1 cellular context compared by ENCODE assay signal in the genomic region with DNA sequence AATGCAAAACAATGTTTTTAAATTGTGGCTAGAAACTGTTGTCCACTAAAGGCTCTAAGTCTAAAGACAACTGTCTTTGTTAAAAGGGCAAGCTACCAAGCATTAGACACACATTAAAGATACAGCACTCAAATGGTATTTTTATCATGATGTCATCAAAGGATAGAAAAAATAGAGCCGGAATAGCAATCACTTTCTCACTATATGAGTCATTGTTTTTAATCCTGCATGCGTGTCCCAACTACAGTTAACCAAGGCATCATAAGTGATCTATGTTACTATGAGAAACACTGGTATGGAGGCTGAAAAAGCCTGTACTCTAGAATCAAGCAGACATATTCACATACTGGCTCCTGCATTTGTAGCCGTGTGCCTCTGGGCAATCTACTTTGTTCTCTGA.
TF ChIP-seq lines count a peak whose summit lies in the region.

No MANE protein-coding gene starts in this region.

TF ChIP-seq in HEK293, 187 proteins besides CTCF, POLR2A, EP300 and RAD21 (continued from another document and continues in another):
- TF ChIP-seq, protein P1, sequence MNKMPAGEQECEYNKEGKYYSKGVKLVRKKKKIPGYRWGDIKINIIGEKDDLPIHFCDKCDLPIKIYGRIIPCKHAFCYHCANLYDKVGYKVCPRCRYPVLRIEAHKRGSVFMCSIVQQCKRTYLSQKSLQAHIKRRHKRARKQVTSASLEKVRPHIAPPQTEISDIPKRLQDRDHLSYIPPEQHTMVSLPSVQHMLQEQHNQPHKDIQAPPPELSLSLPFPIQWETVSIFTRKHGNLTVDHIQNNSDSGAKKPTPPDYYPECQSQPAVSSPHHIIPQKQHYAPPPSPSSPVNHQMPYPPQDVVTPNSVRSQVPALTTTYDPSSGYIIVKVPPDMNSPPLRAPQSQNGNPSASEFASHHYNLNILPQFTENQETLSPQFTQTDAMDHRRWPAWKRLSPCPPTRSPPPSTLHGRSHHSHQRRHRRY (tag by site-specific recombination; IDR thresholded peaks at IDR 0.05): no peak
- TF ChIP-seq, protein P2, sequence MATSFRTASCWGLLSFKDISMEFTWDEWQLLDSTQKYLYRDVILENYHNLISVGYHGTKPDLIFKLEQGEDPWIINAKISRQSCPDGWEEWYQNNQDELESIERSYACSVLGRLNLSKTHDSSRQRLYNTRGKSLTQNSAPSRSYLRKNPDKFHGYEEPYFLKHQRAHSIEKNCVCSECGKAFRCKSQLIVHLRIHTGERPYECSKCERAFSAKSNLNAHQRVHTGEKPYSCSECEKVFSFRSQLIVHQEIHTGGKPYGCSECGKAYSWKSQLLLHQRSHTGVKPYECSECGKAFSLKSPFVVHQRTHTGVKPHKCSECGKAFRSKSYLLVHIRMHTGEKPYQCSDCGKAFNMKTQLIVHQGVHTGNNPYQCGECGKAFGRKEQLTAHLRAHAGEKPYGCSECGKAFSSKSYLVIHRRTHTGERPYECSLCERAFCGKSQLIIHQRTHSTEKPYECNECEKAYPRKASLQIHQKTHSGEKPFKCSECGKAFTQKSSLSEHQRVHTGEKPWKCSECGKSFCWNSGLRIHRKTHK (tag by site-specific recombination; IDR thresholded peaks at IDR 0.05): no peak
- TF ChIP-seq, protein P3, sequence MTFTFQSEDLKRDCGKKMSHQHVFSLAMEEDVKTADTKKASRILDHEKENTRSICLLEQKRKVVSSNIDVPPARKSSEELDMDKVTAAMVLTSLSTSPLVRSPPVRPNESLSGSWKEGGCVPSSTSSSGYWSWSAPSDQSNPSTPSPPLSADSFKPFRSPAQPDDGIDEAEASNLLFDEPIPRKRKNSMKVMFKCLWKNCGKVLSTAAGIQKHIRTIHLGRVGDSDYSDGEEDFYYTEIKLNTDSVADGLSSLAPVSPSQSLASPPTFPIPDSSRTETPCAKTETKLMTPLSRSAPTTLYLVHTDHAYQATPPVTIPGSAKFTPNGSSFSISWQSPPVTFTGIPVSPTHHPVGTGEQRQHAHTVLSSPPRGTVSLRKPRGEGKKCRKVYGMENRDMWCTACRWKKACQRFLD (tag by site-specific recombination; IDR thresholded peaks at IDR 0.05): no peak
- TF ChIP-seq ZBTB21 (tag by site-specific recombination; IDR thresholded peaks at IDR 0.05) (peak; percentile 83), ZNF830 (tag by site-specific recombination; IDR thresholded peaks at IDR 0.05; ENCODE audit: low read depth) (no peak), ZNF132 (tag by site-specific recombination; IDR thresholded peaks at IDR 0.05; ENCODE audit: borderline replicate concordance) (no peak), ZEB2 (tag by site-specific recombination; IDR thresholded peaks at IDR 0.05) (peak; percentile 58; the same call in 1 of the 2 replicates), ZNF211 (tag by site-specific recombination; IDR thresholded peaks at IDR 0.05; ENCODE audit: low read depth) (no peak), ZNF624 (tag by site-specific recombination; IDR thresholded peaks at IDR 0.05) (no peak), RBAK (tag by site-specific recombination; IDR thresholded peaks at IDR 0.05) (no peak), ZNF23 (tag by site-specific recombination; IDR thresholded peaks at IDR 0.05; ENCODE audit: borderline replicate concordance) (no peak), ZNF792 (tag by site-specific recombination; IDR thresholded peaks at IDR 0.05) (no peak), ZFP3 (tag by site-specific recombination; IDR thresholded peaks at IDR 0.05; ENCODE audit: low read depth) (no peak), ZNF423 (tag by site-specific recombination; IDR thresholded peaks at IDR 0.05) (no peak), ZNF664 (tag by site-specific recombination; IDR thresholded peaks at IDR 0.05) (no peak), ZNF341 (tag by site-specific recombination; IDR thresholded peaks at IDR 0.05; ENCODE audit: low read depth) (no peak), ZNF433 (tag by site-specific recombination; IDR thresholded peaks at IDR 0.05; ENCODE audit: low read depth) (no peak), ZNF266 (tag by site-specific recombination; IDR thresholded peaks at IDR 0.05; ENCODE audit: low read depth) (no peak), ZNF354C (tag by site-specific recombination; IDR thresholded peaks at IDR 0.05; ENCODE audit: borderline replicate concordance, low read depth) (no peak), ZNF121 (tag by site-specific recombination; IDR thresholded peaks at IDR 0.05) (no peak), BCL11B (tag by site-specific recombination; IDR thresholded peaks at IDR 0.05; ENCODE audit: low read depth) (no peak), ZNF426 (tag by site-specific recombination; IDR thresholded peaks at IDR 0.05) (no peak), ZNF610 (tag by site-specific recombination; IDR thresholded peaks at IDR 0.05; ENCODE audit: borderline replicate concordance) (no peak), SP7 (tag by site-specific recombination; IDR thresholded peaks at IDR 0.05) (peak; percentile 69; the same call in 1 of the 2 replicates), ZNF548 (tag by site-specific recombination; IDR thresholded peaks at IDR 0.05) (no peak), ZNF768 (tag by site-specific recombination; IDR thresholded peaks at IDR 0.05) (no peak), ZNF24 (tag by site-specific recombination; IDR thresholded peaks at IDR 0.05) (0 out of 2 replicates have a peak, but pooled peaks have one; percentile 21), GFI1B (tag by site-specific recombination; IDR thresholded peaks at IDR 0.05) (no peak), ZNF660 (tag by site-specific recombination; IDR thresholded peaks at IDR 0.05) (peak; percentile 56; the same call in 1 of the 2 replicates), ZNF561 (tag by site-specific recombination; IDR thresholded peaks at IDR 0.05; ENCODE audit: borderline replicate concordance) (no peak)
- TF ChIP-seq, protein P4, sequence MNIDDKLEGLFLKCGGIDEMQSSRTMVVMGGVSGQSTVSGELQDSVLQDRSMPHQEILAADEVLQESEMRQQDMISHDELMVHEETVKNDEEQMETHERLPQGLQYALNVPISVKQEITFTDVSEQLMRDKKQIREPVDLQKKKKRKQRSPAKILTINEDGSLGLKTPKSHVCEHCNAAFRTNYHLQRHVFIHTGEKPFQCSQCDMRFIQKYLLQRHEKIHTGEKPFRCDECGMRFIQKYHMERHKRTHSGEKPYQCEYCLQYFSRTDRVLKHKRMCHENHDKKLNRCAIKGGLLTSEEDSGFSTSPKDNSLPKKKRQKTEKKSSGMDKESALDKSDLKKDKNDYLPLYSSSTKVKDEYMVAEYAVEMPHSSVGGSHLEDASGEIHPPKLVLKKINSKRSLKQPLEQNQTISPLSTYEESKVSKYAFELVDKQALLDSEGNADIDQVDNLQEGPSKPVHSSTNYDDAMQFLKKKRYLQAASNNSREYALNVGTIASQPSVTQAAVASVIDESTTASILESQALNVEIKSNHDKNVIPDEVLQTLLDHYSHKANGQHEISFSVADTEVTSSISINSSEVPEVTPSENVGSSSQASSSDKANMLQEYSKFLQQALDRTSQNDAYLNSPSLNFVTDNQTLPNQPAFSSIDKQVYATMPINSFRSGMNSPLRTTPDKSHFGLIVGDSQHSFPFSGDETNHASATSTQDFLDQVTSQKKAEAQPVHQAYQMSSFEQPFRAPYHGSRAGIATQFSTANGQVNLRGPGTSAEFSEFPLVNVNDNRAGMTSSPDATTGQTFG (tag by site-specific recombination; IDR thresholded peaks at IDR 0.05; ENCODE audit: borderline replicate concordance): no peak
- TF ChIP-seq, protein P5, sequence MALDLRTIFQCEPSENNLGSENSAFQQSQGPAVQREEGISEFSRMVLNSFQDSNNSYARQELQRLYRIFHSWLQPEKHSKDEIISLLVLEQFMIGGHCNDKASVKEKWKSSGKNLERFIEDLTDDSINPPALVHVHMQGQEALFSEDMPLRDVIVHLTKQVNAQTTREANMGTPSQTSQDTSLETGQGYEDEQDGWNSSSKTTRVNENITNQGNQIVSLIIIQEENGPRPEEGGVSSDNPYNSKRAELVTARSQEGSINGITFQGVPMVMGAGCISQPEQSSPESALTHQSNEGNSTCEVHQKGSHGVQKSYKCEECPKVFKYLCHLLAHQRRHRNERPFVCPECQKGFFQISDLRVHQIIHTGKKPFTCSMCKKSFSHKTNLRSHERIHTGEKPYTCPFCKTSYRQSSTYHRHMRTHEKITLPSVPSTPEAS (tag by site-specific recombination; IDR thresholded peaks at IDR 0.05): no peak
- TF ChIP-seq, protein P6, sequence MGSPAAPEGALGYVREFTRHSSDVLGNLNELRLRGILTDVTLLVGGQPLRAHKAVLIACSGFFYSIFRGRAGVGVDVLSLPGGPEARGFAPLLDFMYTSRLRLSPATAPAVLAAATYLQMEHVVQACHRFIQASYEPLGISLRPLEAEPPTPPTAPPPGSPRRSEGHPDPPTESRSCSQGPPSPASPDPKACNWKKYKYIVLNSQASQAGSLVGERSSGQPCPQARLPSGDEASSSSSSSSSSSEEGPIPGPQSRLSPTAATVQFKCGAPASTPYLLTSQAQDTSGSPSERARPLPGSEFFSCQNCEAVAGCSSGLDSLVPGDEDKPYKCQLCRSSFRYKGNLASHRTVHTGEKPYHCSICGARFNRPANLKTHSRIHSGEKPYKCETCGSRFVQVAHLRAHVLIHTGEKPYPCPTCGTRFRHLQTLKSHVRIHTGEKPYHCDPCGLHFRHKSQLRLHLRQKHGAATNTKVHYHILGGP (tag by site-specific recombination; IDR thresholded peaks at IDR 0.05): no peak
- TF ChIP-seq, protein P7, sequence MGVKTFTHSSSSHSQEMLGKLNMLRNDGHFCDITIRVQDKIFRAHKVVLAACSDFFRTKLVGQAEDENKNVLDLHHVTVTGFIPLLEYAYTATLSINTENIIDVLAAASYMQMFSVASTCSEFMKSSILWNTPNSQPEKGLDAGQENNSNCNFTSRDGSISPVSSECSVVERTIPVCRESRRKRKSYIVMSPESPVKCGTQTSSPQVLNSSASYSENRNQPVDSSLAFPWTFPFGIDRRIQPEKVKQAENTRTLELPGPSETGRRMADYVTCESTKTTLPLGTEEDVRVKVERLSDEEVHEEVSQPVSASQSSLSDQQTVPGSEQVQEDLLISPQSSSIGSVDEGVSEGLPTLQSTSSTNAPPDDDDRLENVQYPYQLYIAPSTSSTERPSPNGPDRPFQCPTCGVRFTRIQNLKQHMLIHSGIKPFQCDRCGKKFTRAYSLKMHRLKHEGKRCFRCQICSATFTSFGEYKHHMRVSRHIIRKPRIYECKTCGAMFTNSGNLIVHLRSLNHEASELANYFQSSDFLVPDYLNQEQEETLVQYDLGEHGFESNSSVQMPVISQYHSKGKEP (tag by site-specific recombination; IDR thresholded peaks at IDR 0.05): peak; percentile 49; the same call in 1 of the 2 replicates
- TF ChIP-seq, protein P8, sequence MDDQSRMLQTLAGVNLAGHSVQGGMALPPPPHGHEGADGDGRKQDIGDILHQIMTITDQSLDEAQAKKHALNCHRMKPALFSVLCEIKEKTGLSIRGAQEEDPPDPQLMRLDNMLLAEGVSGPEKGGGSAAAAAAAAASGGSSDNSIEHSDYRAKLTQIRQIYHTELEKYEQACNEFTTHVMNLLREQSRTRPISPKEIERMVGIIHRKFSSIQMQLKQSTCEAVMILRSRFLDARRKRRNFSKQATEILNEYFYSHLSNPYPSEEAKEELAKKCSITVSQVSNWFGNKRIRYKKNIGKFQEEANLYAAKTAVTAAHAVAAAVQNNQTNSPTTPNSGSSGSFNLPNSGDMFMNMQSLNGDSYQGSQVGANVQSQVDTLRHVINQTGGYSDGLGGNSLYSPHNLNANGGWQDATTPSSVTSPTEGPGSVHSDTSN (CRISPR knock-in tag; IDR thresholded peaks at IDR 0.05): no peak
- TF ChIP-seq, protein P9, sequence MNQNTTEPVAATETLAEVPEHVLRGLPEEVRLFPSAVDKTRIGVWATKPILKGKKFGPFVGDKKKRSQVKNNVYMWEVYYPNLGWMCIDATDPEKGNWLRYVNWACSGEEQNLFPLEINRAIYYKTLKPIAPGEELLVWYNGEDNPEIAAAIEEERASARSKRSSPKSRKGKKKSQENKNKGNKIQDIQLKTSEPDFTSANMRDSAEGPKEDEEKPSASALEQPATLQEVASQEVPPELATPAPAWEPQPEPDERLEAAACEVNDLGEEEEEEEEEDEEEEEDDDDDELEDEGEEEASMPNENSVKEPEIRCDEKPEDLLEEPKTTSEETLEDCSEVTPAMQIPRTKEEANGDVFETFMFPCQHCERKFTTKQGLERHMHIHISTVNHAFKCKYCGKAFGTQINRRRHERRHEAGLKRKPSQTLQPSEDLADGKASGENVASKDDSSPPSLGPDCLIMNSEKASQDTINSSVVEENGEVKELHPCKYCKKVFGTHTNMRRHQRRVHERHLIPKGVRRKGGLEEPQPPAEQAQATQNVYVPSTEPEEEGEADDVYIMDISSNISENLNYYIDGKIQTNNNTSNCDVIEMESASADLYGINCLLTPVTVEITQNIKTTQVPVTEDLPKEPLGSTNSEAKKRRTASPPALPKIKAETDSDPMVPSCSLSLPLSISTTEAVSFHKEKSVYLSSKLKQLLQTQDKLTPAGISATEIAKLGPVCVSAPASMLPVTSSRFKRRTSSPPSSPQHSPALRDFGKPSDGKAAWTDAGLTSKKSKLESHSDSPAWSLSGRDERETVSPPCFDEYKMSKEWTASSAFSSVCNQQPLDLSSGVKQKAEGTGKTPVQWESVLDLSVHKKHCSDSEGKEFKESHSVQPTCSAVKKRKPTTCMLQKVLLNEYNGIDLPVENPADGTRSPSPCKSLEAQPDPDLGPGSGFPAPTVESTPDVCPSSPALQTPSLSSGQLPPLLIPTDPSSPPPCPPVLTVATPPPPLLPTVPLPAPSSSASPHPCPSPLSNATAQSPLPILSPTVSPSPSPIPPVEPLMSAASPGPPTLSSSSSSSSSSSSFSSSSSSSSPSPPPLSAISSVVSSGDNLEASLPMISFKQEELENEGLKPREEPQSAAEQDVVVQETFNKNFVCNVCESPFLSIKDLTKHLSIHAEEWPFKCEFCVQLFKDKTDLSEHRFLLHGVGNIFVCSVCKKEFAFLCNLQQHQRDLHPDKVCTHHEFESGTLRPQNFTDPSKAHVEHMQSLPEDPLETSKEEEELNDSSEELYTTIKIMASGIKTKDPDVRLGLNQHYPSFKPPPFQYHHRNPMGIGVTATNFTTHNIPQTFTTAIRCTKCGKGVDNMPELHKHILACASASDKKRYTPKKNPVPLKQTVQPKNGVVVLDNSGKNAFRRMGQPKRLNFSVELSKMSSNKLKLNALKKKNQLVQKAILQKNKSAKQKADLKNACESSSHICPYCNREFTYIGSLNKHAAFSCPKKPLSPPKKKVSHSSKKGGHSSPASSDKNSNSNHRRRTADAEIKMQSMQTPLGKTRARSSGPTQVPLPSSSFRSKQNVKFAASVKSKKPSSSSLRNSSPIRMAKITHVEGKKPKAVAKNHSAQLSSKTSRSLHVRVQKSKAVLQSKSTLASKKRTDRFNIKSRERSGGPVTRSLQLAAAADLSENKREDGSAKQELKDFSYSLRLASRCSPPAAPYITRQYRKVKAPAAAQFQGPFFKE (tag by site-specific recombination; IDR thresholded peaks at IDR 0.05; ENCODE audit: borderline replicate concordance): no peak
- TF ChIP-seq, protein P10, sequence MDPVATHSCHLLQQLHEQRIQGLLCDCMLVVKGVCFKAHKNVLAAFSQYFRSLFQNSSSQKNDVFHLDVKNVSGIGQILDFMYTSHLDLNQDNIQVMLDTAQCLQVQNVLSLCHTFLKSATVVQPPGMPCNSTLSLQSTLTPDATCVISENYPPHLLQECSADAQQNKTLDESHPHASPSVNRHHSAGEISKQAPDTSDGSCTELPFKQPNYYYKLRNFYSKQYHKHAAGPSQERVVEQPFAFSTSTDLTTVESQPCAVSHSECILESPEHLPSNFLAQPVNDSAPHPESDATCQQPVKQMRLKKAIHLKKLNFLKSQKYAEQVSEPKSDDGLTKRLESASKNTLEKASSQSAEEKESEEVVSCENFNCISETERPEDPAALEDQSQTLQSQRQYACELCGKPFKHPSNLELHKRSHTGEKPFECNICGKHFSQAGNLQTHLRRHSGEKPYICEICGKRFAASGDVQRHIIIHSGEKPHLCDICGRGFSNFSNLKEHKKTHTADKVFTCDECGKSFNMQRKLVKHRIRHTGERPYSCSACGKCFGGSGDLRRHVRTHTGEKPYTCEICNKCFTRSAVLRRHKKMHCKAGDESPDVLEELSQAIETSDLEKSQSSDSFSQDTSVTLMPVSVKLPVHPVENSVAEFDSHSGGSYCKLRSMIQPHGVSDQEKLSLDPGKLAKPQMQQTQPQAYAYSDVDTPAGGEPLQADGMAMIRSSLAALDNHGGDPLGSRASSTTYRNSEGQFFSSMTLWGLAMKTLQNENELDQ (tag by site-specific recombination; IDR thresholded peaks at IDR 0.05; ENCODE audit: low read depth): no peak
